Comparison of ENCODE assay signal across 10 cellular contexts in genomic region chr5:131538177-131538593, GRCh38.
A peak's percentile ranks its signal among the peaks of the same experiment; 100 is the strongest.
DNase-seq lines count a peak whose midpoint lies in the region; ATAC-seq, FAIRE-seq and TF ChIP-seq lines count a peak whose summit lies in the region.
"Had no signal": no experiment of that assay in that cellular context is flagged by ENCODE, and none has a peak within 500 bp of the region (broad histone marks: within the 10 kb centered on the region; RNA-seq: fewer than 3 reads in every experiment).

No MANE protein-coding gene starts in this region.

- no peaks in the 10 kb centered on the region for H3K9me3 ChIP-seq in astrocyte (ENCODE audit: insufficient read depth, low read depth, low read length)
- H3K9me3 ChIP-seq: adrenal gland had no signal

- no peak overlapping the region for H3K27ac ChIP-seq in astrocyte (ENCODE audit: low read depth, low read length)
- H3K27ac ChIP-seq: adrenal gland had no signal

- H3K36me3 Mint-ChIP-seq in astrocyte (ENCODE audit: low read depth, unreplicated experiment), result peaks cover 2% of the 10 kb centered on the region
- H3K36me3 Mint-ChIP-seq in naive thymus-derived CD8-positive, alpha-beta T cell, result peaks cover 0 to 45% (median 11%) of the 10 kb centered on the region in 3 donors

- H3K4me1 ChIP-seq in astrocyte (ENCODE audit: insufficient read depth, low read length), result peaks cover 12% of the 10 kb centered on the region

- DNase-seq in DMS53 (lab: John Stamatoyannopoulos, UW) (peak; percentile 68), NB4 (ENCODE audit: low read depth) (peak; percentile 79), astrocyte (ENCODE audit: low read depth) (peak; percentile 42), NCI-H1417 (lab: John Stamatoyannopoulos, UW) (no peak), left lobe of liver (ENCODE audit: low spot score) (no peak), germinal center (ENCODE audit: low spot score) (no peak)
- no peak for DNase-seq in naive thymus-derived CD8-positive, alpha-beta T cell
- DNase-seq: adrenal gland, T1000 had no signal

- H3K27me3 Mint-ChIP-seq in astrocyte (ENCODE audit: low read depth, unreplicated experiment), result no peaks in the 10 kb centered on the region
- no peaks in the 10 kb centered on the region for H3K27me3 Mint-ChIP-seq in naive thymus-derived CD8-positive, alpha-beta T cell

- H3K9me3 Mint-ChIP-seq in astrocyte (ENCODE audit: unreplicated experiment), result no peaks in the 10 kb centered on the region
- H3K9me3 Mint-ChIP-seq in naive thymus-derived CD8-positive, alpha-beta T cell, result no peaks in the 10 kb centered on the region

- H3K4me3 ChIP-seq in NB4 (ENCODE audit: low read depth, low read length) (no peak overlapping the region), astrocyte (ENCODE audit: insufficient read depth, low read depth, low read length) (no peak overlapping the region)
- H3K4me3 ChIP-seq: adrenal gland had no signal

- H3K4me3 Mint-ChIP-seq in astrocyte (ENCODE audit: unreplicated experiment), result no peak overlapping the region
- H3K4me3 Mint-ChIP-seq in naive thymus-derived CD8-positive, alpha-beta T cell, result peak overlapping the region in 7 of 10 donors; percentile 6 to 40 (median 11)

- TF ChIP-seq POLR2A in NB4 (IDR thresholded peaks at IDR 0.05; ENCODE audit: extremely low read depth, insufficient read length), result no peak

- peaks cover 19% of the 10 kb centered on the region for H3K4me1 Mint-ChIP-seq in astrocyte (ENCODE audit: low read depth, unreplicated experiment)
- H3K4me1 Mint-ChIP-seq in naive thymus-derived CD8-positive, alpha-beta T cell, result peaks cover 42 to 94% (median 85%) of the 10 kb centered on the region in 4 donors

- H3K4me2 ChIP-seq in astrocyte (ENCODE audit: low read length), result no peak overlapping the region

- ATAC-seq in naive thymus-derived CD8-positive, alpha-beta T cell, result peak; percentile 20 to 21
- ATAC-seq in GM21515 (IDR thresholded peaks at IDR 0.05; ENCODE audit: unreplicated experiment) (no peak), left lobe of liver (no peak)

- no peaks in the 10 kb centered on the region for H3K27me3 ChIP-seq in astrocyte (ENCODE audit: insufficient read depth, low read length)
- H3K27me3 ChIP-seq: adrenal gland had no signal

- H4K20me1 ChIP-seq in astrocyte (ENCODE audit: insufficient read depth, low read length), result no peaks in the 10 kb centered on the region

- POLR2A ChIA-PET in naive thymus-derived CD8-positive, alpha-beta T cell (lab: Charles Lee), result interaction anchor here (0.8 kb wide), 1 partner anchor 9 kb away, joined by 4 read pairs; no protein-coding TSS in a partner anchor

- H3K9ac ChIP-seq in astrocyte (ENCODE audit: low read length), result no peak overlapping the region

- no peaks in the 10 kb centered on the region for H3K36me3 ChIP-seq in astrocyte (ENCODE audit: insufficient read depth, low read length)
- H3K36me3 ChIP-seq: adrenal gland had no signal

- TF ChIP-seq CTCF in NB4 (IDR thresholded peaks at IDR 0.05; ENCODE audit: low read depth, low read length) (no peak), astrocyte (IDR thresholded peaks at IDR 0.05; ENCODE audit: insufficient read depth, low read depth, low read length) (no peak)

- FAIRE-seq in astrocyte (lab: Jason Lieb, UNC), result no peak

- no peaks in the 10 kb centered on the region for H3K79me2 ChIP-seq in astrocyte (ENCODE audit: insufficient read depth, low read length)

- H3K27ac Mint-ChIP-seq in astrocyte (ENCODE audit: unreplicated experiment), result no peak overlapping the region
- H3K27ac Mint-ChIP-seq in naive thymus-derived CD8-positive, alpha-beta T cell, result peak overlapping the region in 9 of 10 donors; percentile 35 to 92 (median 79)

- H2AFZ ChIP-seq in astrocyte (ENCODE audit: low read depth, low read length), result no peak overlapping the region

Comparison
In these comparisons a context has a peak if more than half of its experiments do, and no peak if none do; other contexts are left out.
1. DNase-seq: peak in DMS53 (single experiment), NB4 (single experiment) and astrocyte (single experiment); none in naive thymus-derived CD8-positive, alpha-beta T cell (0 of 10), NCI-H1417 (0 of 3), left lobe of liver (single experiment) and germinal center (single experiment).
2. ATAC-seq: peak in naive thymus-derived CD8-positive, alpha-beta T cell (2 of 2); none in GM21515 (single experiment) and left lobe of liver (single experiment).